Comparison of ENCODE assay signal across 9 cellular contexts in genomic region chr4:3388461-3389185, GRCh38. TPM values are rescaled to one million over a fixed set of nuclear protein-coding genes. Genes with fewer than 3 reads are reported as not detected.
A peak's percentile ranks its signal among the peaks of the same experiment; 100 is the strongest.
DNase-seq lines count a peak whose midpoint lies in the region; ATAC-seq, FAIRE-seq and TF ChIP-seq lines count a peak whose summit lies in the region.
"Had no signal": no experiment of that assay in that cellular context is flagged by ENCODE, and none has a peak within 500 bp of the region (broad histone marks: within the 10 kb centered on the region; RNA-seq: fewer than 3 reads in every experiment).

No MANE protein-coding gene starts in this region.

- H3K27me3 ChIP-seq in CD4-positive, CD25-positive, alpha-beta regulatory T cell (ENCODE audit: control insufficient read depth, insufficient read depth, low read length): no peaks in the 10 kb centered on the region
- no peaks in the 10 kb centered on the region for H3K27me3 ChIP-seq in Karpas-422 (ENCODE audit: low read length)
- H3K27me3 ChIP-seq in mammary epithelial cell (ENCODE audit: insufficient read depth, low read length): no peaks in the 10 kb centered on the region
- H3K27me3 ChIP-seq in small intestine (ENCODE audit: control insufficient read depth in 2 of 2, insufficient read depth in 2 of 2, low read length in 2 of 2): no peaks in the 10 kb centered on the region

- H3K4me1 ChIP-seq in CD4-positive, CD25-positive, alpha-beta regulatory T cell (ENCODE audit: control insufficient read depth, insufficient read depth, low read length, poor library complexity, severe bottlenecking): peaks cover 3% of the 10 kb centered on the region
- H3K4me1 ChIP-seq in Karpas-422 (ENCODE audit: low read length): peaks cover 22% of the 10 kb centered on the region
- H3K4me1 ChIP-seq in mammary epithelial cell (ENCODE audit: insufficient read depth, low read length): peaks cover 33% of the 10 kb centered on the region
- peaks cover 58% of the 10 kb centered on the region for H3K4me1 ChIP-seq in mesodermal cell (ENCODE audit: control insufficient read depth, insufficient read depth, low read length, poor library complexity, severe bottlenecking)
- H3K4me1 ChIP-seq in small intestine (ENCODE audit: control insufficient read depth in 2 of 2, insufficient read depth in 1 of 2, low read depth in 1 of 2, low read length in 1 of 2): no peaks in the 10 kb centered on the region

- H3K4me2 ChIP-seq in Karpas-422 (ENCODE audit: low read depth, low read length, poor library complexity, severe bottlenecking) (peak overlapping the region; percentile 60), mammary epithelial cell (ENCODE audit: insufficient read depth, low read depth, low read length) (peak overlapping the region; percentile 94)

- no peaks in the 10 kb centered on the region for H3K36me3 Mint-ChIP-seq in CD4-positive, CD25-positive, alpha-beta regulatory T cell

- H2AFZ ChIP-seq in Karpas-422 (ENCODE audit: low read length) (peak overlapping the region; percentile 56; the same call in 1 of the 2 replicates), mammary epithelial cell (ENCODE audit: low read depth, low read length) (no peak overlapping the region)

- H3K79me2 ChIP-seq in Karpas-422 (ENCODE audit: low read length) (no peaks in the 10 kb centered on the region), mammary epithelial cell (ENCODE audit: insufficient read depth, low read length) (peaks cover 75% of the 10 kb centered on the region)

- intact Hi-C loops in mammary epithelial cell (cut with micrococcal nuclease): loop anchor here (2.0 kb wide), 1 partner anchor 94 kb away; no protein-coding TSS in a partner anchor

- CTCF ChIA-PET in mammary epithelial cell (lab: Charles Lee; ENCODE audit: low non-redundant PET): no interaction called here

- no peak for ATAC-seq in CD4-positive, CD25-positive, alpha-beta regulatory T cell (ENCODE audit: low read depth in 2 of 2)
- ATAC-seq in GM21526 (IDR thresholded peaks at IDR 0.05; ENCODE audit: low FRiP score, unreplicated experiment): peak; percentile 51

- peaks cover 0 to 3% (median 0%) of the 10 kb centered on the region in 7 donors for H3K9me3 Mint-ChIP-seq in CD4-positive, CD25-positive, alpha-beta regulatory T cell

- no peaks in the 10 kb centered on the region for H3K9me3 ChIP-seq in CD4-positive, CD25-positive, alpha-beta regulatory T cell (ENCODE audit: control insufficient read depth in 2 of 2, low read length in 2 of 2)
- H3K9me3 ChIP-seq in Karpas-422 (ENCODE audit: low read length) (no peaks in the 10 kb centered on the region), mammary epithelial cell (replicated peaks; ENCODE audit: insufficient read depth, low read length) (no peaks in the 10 kb centered on the region), mesodermal cell (ENCODE audit: control insufficient read depth, low read length) (no peaks in the 10 kb centered on the region), small intestine (ENCODE audit: control insufficient read depth, low read depth) (no peaks in the 10 kb centered on the region)

- no peak for DNase-seq in CD4-positive, CD25-positive, alpha-beta regulatory T cell
- DNase-seq in Karpas-422 (peak; percentile 44), mammary epithelial cell (peak; percentile 84), small intestine (no peak), inferior parietal cortex (ENCODE audit: extremely low spot score) (no peak)
- DNase-seq in NK-92 treated with Interleukin-12 subunit alpha and Interleukin-12 subunit beta, amount 100 ng/mL, for 24 hours (lab: John Stamatoyannopoulos, UW): no peak

- H3K4me3 Mint-ChIP-seq in CD4-positive, CD25-positive, alpha-beta regulatory T cell: no peak overlapping the region

- H4K20me1 ChIP-seq in Karpas-422 (ENCODE audit: insufficient read depth, low read depth, low read length): no peaks in the 10 kb centered on the region
- no peaks in the 10 kb centered on the region for H4K20me1 ChIP-seq in mammary epithelial cell (ENCODE audit: insufficient read depth, low read length)

- no peak for TF ChIP-seq CTCF in mammary epithelial cell (conservative IDR thresholded peaks at IDR 0.05 in 1 of 2, IDR thresholded peaks at IDR 0.05 in 1 of 2; ENCODE audit: extremely low read depth in 1 of 2, insufficient read depth in 1 of 2, low read depth in 1 of 2, low read length in 2 of 2)

- no TSS peak for BruUV-seq in mammary epithelial cell (replicated peaks; lab: Mats Ljungman, UMichigan)

- peak overlapping the region in 2 of 3 donors; percentile 59 to 80 for H3K27ac Mint-ChIP-seq in CD4-positive, CD25-positive, alpha-beta regulatory T cell

- 52% methylated on average over 12 of the region's 17 CpGs for WGBS in mammary epithelial cell (ENCODE audit: low coverage, missing lambda C conversion rate)
- WGBS in mesodermal cell (ENCODE audit: insufficient coverage in 2 of 2), 2 experiments: 58 to 59% methylated on average over 10 to 11 of the region's 17 CpGs
- WGBS in small intestine, 3 donors: 35 to 78% (median 70%) methylated on average over 17 of the region's 17 CpGs

- dilution Hi-C loops in mammary epithelial cell (cut with HindIII; ENCODE audit: low sequenced_read_pairs): no loop called here

- no peaks in the 10 kb centered on the region for H3K9me2 ChIP-seq in Karpas-422 (replicated peaks; ENCODE audit: insufficient read depth, low read length)

- H3K4me1 Mint-ChIP-seq in CD4-positive, CD25-positive, alpha-beta regulatory T cell: peaks cover 0 to 28% (median 1%) of the 10 kb centered on the region in 4 donors

- in situ Hi-C loops in mammary epithelial cell (cut with MboI; ENCODE audit: low sequenced_read_pairs in 2 of 2): loop anchor here in 1 of 2 donors (5.0 kb wide), 1 partner anchor 41 kb away; no protein-coding TSS in a partner anchor

- H3K27ac ChIP-seq in CD4-positive, CD25-positive, alpha-beta regulatory T cell (ENCODE audit: insufficient read depth, low read length, poor library complexity, severe bottlenecking): no peak overlapping the region
- H3K27ac ChIP-seq in Karpas-422 (ENCODE audit: low read length) (no peak overlapping the region), mammary epithelial cell (ENCODE audit: insufficient read depth, low read depth, low read length) (peak overlapping the region; percentile 83), mesodermal cell (ENCODE audit: low read depth, low read length, severe bottlenecking) (peak overlapping the region; percentile 64), small intestine (ENCODE audit: low read depth in 1 of 2, low read length in 1 of 2) (peak overlapping the region in 1 of 2 donors; percentile 77)

- no peaks in the 10 kb centered on the region for H3K36me3 ChIP-seq in CD4-positive, CD25-positive, alpha-beta regulatory T cell (ENCODE audit: control insufficient read depth, insufficient read depth, low read length)
- no peaks in the 10 kb centered on the region for H3K36me3 ChIP-seq in Karpas-422 (ENCODE audit: insufficient read depth, low read length)
- H3K36me3 ChIP-seq in mammary epithelial cell (ENCODE audit: insufficient read depth, low read length): no peaks in the 10 kb centered on the region
- H3K36me3 ChIP-seq in mesodermal cell (ENCODE audit: control insufficient read depth, insufficient read depth, low read length): peaks cover under 1% of the 10 kb centered on the region
- no peaks in the 10 kb centered on the region for H3K36me3 ChIP-seq in small intestine (ENCODE audit: control insufficient read depth in 2 of 2, insufficient read depth in 2 of 2, low read length in 2 of 2)

- H3K4me3 ChIP-seq in CD4-positive, CD25-positive, alpha-beta regulatory T cell (ENCODE audit: low read depth, low read length): no peak overlapping the region
- H3K4me3 ChIP-seq in Karpas-422 (ENCODE audit: low read length) (peak overlapping the region; percentile 57; the same call in 1 of the 2 replicates), mammary epithelial cell (replicated peaks in 1 of 3; ENCODE audit: insufficient read depth in 1 of 3, low read depth in 2 of 3, low read length in 3 of 3) (peak overlapping the region; percentile 73 to 85 (median 81)), mesodermal cell (ENCODE audit: extremely low read depth, insufficient read depth, low read length, poor library complexity, severe bottlenecking) (no peak overlapping the region), small intestine (ENCODE audit: low read depth in 1 of 2, low read length in 2 of 2) (no peak overlapping the region)

- no peak overlapping the region for H3K9ac ChIP-seq in Karpas-422 (ENCODE audit: low read length)
- H3K9ac ChIP-seq in mammary epithelial cell (ENCODE audit: insufficient read depth, low read length): peak overlapping the region; percentile 54

- FAIRE-seq in small intestine (lab: Jason Lieb, UNC): no peak

- no peaks in the 10 kb centered on the region for H3K27me3 Mint-ChIP-seq in CD4-positive, CD25-positive, alpha-beta regulatory T cell

RNA-seq across cellular contexts. Expression of gene HGFAC, which starts 53.1 kb away (rescaled TPM):
- not detected for total RNA-seq in CD4-positive, CD25-positive, alpha-beta regulatory T cell
- under 1 TPM in 1 of 4 donors, not detected in 3; 0.11 TPM for polyA plus RNA-seq in CD4-positive, CD25-positive, alpha-beta regulatory T cell
- not detected in 2 replicates for total RNA-seq in Karpas-422 (2014; rRNA removed; shearing (Covaris generic); ENCODE audit: low replicate concordance)
- total RNA-seq in mammary epithelial cell: not detected
- polyA plus RNA-seq in mammary epithelial cell (not detected), small intestine (under 1 TPM in 1 of 3 donors, not detected in 2; 0.21 TPM)
- not detected for polyA minus RNA-seq in mammary epithelial cell
- 0.33 TPM for polyA plus RNA-seq in mesodermal cell (2013, experiment 1 of 2)
- polyA plus RNA-seq in mesodermal cell (2013, experiment 2 of 2): 0.81 TPM
- total RNA-seq: mononuclear cell had no signal

Comparison
In these comparisons a context has a peak if more than half of its experiments do, and no peak if none do; other contexts are left out.
1. DNase-seq: peak in Karpas-422 (single experiment) and mammary epithelial cell (single experiment); none in CD4-positive, CD25-positive, alpha-beta regulatory T cell (0 of 3), small intestine (single experiment), NK-92 treated with Interleukin-12 subunit alpha and Interleukin-12 subunit beta, amount 100 ng/mL, for 24 hours (single experiment) and inferior parietal cortex (single experiment).
2. H3K27ac ChIP-seq: peak in mammary epithelial cell (single experiment) and mesodermal cell (single experiment); none in CD4-positive, CD25-positive, alpha-beta regulatory T cell (single experiment) and Karpas-422 (single experiment).
3. H3K4me3 ChIP-seq: peak in Karpas-422 (single experiment) and mammary epithelial cell (3 of 3); none in CD4-positive, CD25-positive, alpha-beta regulatory T cell (single experiment), mesodermal cell (single experiment) and small intestine (0 of 2).